In the genomic region with DNA sequence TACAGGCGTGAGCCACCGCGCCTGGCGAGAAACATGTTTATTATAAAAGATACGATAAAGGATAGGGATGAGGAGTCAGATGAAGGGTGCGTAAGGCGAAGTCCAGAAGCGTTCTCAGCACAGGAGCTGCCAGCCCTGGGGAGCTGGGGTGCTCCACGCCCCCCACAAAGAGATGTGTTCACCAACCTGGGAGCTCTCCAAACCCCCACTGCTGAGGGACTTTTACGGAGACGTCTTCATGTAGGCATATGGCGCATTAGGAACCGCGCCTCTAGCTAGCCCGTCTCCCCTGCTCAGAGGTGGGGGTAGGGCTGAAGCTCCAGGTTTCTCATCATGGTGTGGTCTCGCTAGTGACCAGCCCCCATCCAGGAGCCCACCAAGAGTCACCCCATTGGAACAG, we compare ENCODE assay signal across 17 cellular contexts. TPM values are rescaled to one million over a fixed set of nuclear protein-coding genes. Genes with fewer than 3 reads are reported as not detected.
DNase-seq lines count a peak whose midpoint lies in the region; ATAC-seq and TF ChIP-seq lines count a peak whose summit lies in the region.
"Had no signal": no experiment of that assay in that cellular context is flagged by ENCODE, and none has a peak within 500 bp of the region (broad histone marks: within the 10 kb centered on the region; RNA-seq: fewer than 3 reads in every experiment).

No MANE protein-coding gene starts in this region.

- H3K9me3 ChIP-seq in upper lobe of right lung: no peaks in the 10 kb centered on the region
- H3K9me3 ChIP-seq: A549; BLaER1 treated with 17β-estradiol and CSF1 and Interleukin-3, amounts not matched to agents 10 nM and 100 nM; Caco-2 had no signal

- H3K27ac ChIP-seq in upper lobe of right lung: no peak overlapping the region
- H3K27ac ChIP-seq: 22Rv1; A549; BLaER1 treated with 17β-estradiol and CSF1 and Interleukin-3, amounts not matched to agents 10 nM and 100 nM; C4-2B had no signal

- no peaks in the 10 kb centered on the region for H3K36me3 ChIP-seq in upper lobe of right lung
- H3K36me3 ChIP-seq: BLaER1 treated with 17β-estradiol and CSF1 and Interleukin-3, amounts not matched to agents 10 nM and 100 nM had no signal

- H3K4me1 ChIP-seq in upper lobe of right lung: peaks cover 10% of the 10 kb centered on the region
- H3K4me1 ChIP-seq: A549, Caco-2 had no signal

- H3K27me3 ChIP-seq in upper lobe of right lung: peaks cover 24% of the 10 kb centered on the region

- no peak for TF ChIP-seq CTCF in upper lobe of right lung (IDR thresholded peaks at IDR 0.05)

- H3K4me3 ChIP-seq in upper lobe of right lung: no peak overlapping the region
- H3K4me3 ChIP-seq: A549; BLaER1 treated with 17β-estradiol and CSF1 and Interleukin-3, amounts not matched to agents 10 nM and 100 nM had no signal

- intact Hi-C loops in upper lobe of right lung (cut with DNase I): no loop called here

- no peak for ATAC-seq in upper lobe of right lung
- ATAC-seq: A549; CD8-positive, alpha-beta T cell had no signal

- DNase-seq in NCI-H82 (lab: John Stamatoyannopoulos, UW) (peak; percentile 19), NCI-H82 treated with DMSO at 0.1 percent for 48 hours (lab: John Stamatoyannopoulos, UW; ENCODE audit: unreplicated experiment) (no peak), upper lobe of right lung (peak; percentile 31), dedifferentiated amniotic fluid mesenchymal stem cell (ENCODE audit: extremely low spot score) (no peak)
- peak; percentile 50 for DNase-seq in activated effector memory CD4-positive, alpha-beta T cell treated with anti-CD3 and anti-CD28 coated beads, Interleukin-2, amount 50 U/mL, for 16 hours
- no peak for DNase-seq in activated effector memory CD4-positive, alpha-beta T cell treated with Interleukin-2 at 50 U/mL for 16 hours
- DNase-seq: AML-193; Caco-2; Calu3; CD4-positive, alpha-beta T cell; CD8-positive, alpha-beta T cell; DMS79 treated with DMSO at 0.1 percent for 48 hours; GF-D8 had no signal

RNA-seq across cellular contexts. Expression of a gene that starts 8.4 kb away (rescaled TPM):
- total RNA-seq in upper lobe of right lung: 11.8 TPM

RNA-seq across cellular contexts. Expression of a gene that starts 17.6 kb away (rescaled TPM):
- 39.0 TPM for total RNA-seq in upper lobe of right lung

Comparison
In these comparisons a context has a peak if more than half of its experiments do, and no peak if none do; other contexts are left out.
1. DNase-seq: peak in NCI-H82 (single experiment), activated effector memory CD4-positive, alpha-beta T cell treated with anti-CD3 and anti-CD28 coated beads, Interleukin-2, amount 50 U/mL, for 16 hours (single experiment) and upper lobe of right lung (single experiment); none in NCI-H82 treated with DMSO at 0.1 percent for 48 hours (single experiment), activated effector memory CD4-positive, alpha-beta T cell treated with Interleukin-2 at 50 U/mL for 16 hours (single experiment) and dedifferentiated amniotic fluid mesenchymal stem cell (single experiment).